Comparison of ENCODE assay signal across 21 cellular contexts in the genomic region with DNA sequence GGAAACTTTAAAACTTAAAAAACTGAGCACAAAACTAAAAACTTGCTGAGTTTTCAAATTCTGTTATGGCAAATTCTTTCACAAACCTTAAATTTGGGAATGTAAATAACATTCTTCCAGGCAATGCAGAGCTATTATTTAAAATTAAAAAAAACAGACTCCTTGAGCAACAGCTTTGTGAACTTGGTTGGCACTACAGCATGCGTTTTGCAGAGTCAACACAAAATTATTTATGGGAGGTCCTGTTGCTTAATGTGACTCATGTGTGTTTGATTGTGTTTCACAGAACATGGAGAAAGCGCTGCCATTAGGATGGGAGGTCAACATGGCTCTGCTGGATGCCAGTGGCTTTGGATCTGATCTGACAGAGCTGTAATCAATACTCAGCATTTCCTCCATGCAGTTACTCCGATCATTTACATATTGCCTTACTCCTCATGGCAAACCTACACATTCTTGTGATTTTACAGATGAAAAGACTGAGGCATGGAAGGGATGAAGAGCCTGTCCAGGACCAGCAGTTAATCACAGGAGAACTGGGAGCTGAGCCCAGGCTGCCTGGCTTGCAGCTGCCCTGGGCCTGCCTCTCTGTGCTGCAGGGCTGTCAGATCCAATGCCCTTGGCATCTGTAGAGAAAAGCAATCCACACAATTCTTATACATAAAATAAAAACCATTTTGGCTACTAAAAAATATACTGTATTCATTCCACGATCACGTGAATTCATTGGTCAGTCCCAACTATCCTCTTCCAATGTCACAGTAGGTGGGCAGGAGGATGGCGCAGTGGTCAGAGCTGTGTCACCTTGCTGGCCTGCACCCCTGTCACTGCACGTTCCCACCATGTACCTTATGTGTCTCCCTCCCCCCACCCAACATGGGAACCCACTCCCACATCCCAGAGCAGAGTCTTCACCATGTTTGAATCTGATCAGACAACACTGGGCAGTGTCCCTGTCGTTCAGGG.
A peak's percentile ranks its signal among the peaks of the same experiment; 100 is the strongest.
DNase-seq lines count a peak whose midpoint lies in the region; ATAC-seq, FAIRE-seq and TF ChIP-seq lines count a peak whose summit lies in the region.
"Had no signal": no experiment of that assay in that cellular context is flagged by ENCODE, and none has a peak within 500 bp of the region (broad histone marks: within the 10 kb centered on the region; RNA-seq: fewer than 3 reads in every experiment).

No MANE protein-coding gene starts in this region.

- H4K20me1 ChIP-seq in IMR-90 (ENCODE audit: insufficient read depth, low read length): no peaks in the 10 kb centered on the region

- CTCF ChIA-PET in IMR-90 (lab: Yijun Ruan, JAX): interaction anchor here (0.7 kb wide), 1 partner anchor 151 kb away, joined by 3 read pairs; no protein-coding TSS in a partner anchor

- no peaks in the 10 kb centered on the region for H3K79me1 ChIP-seq in IMR-90 (ENCODE audit: low read depth in 1 of 2, low read length in 2 of 2)

- H3K9ac ChIP-seq in IMR-90 (ENCODE audit: low read depth, low read length): no peak overlapping the region

- no peak overlapping the region; the same call in 1 of the 2 replicates for H3K4ac ChIP-seq in IMR-90 (ENCODE audit: low read depth, low read length)

- H3K36me3 ChIP-seq in IMR-90 (ENCODE audit: control insufficient read depth, insufficient read depth, low read length) (no peaks in the 10 kb centered on the region), right lobe of liver (no peaks in the 10 kb centered on the region)
- H3K36me3 ChIP-seq: neutrophil, thyroid gland had no signal

- TF ChIP-seq RAD21 in IMR-90 (IDR thresholded peaks at IDR 0.05; ENCODE audit: low read length): no peak

- H2AK5ac ChIP-seq in IMR-90 (ENCODE audit: low read depth, low read length): peak overlapping the region; percentile 20

- DNase-seq in EL (peak; percentile 55), IMR-90 (peak; percentile 44), right lobe of liver (no peak), CD1c-positive myeloid dendritic cell (ENCODE audit: extremely low spot score) (no peak), NCI-H1694 treated with DMSO at 0.1 percent for 48 hours (lab: John Stamatoyannopoulos, UW) (no peak), NCI-H1417 (lab: John Stamatoyannopoulos, UW) (no peak), middle frontal gyrus (ENCODE audit: extremely low spot score, low spot score) (no peak)
- DNase-seq: activated gamma-delta T cell; AML-193; GOT3; NCI-H1436; NCI-H2171; NCI-H526; stimulated activated CD4-positive, alpha-beta T cell treated with anti-CD3 and anti-CD28 coated beads, Interleukin-2, amount 100 ng/mL, for 48 hours; stimulated activated naive CD4-positive, alpha-beta T cell; thyroid gland had no signal

- H4K8ac ChIP-seq in IMR-90 (ENCODE audit: low read depth in 2 of 2, low read length in 2 of 2): no peak overlapping the region

- H3K18ac ChIP-seq in IMR-90 (ENCODE audit: low read depth, low read length): no peak overlapping the region; the same call in 1 of the 2 replicates

- dilution Hi-C loops in IMR-90 (cut with HindIII; ENCODE audit: low sequenced_read_pairs, unreplicated experiment): no loop called here

- in situ Hi-C loops in IMR-90 (cut with MboI; ENCODE audit: low sequenced_read_pairs): no loop called here

- H3K9me1 ChIP-seq in IMR-90 (ENCODE audit: insufficient read depth, low read length): peaks cover 12% of the 10 kb centered on the region

- peak overlapping the region; percentile 30; the same call in 1 of the 2 replicates for H2BK120ac ChIP-seq in IMR-90 (ENCODE audit: low read depth, low read length)

- H2BK15ac ChIP-seq in IMR-90 (ENCODE audit: low read depth, low read length): no peak overlapping the region

- H3K4me2 ChIP-seq in IMR-90 (ENCODE audit: low read depth, low read length): no peak overlapping the region
- H3K4me2 ChIP-seq: smooth muscle cell had no signal

- H2AFZ ChIP-seq in IMR-90 (replicated peaks; ENCODE audit: low read length, poor library complexity): peak overlapping the region; percentile 26

- H3K4me1 ChIP-seq in IMR-90 (ENCODE audit: control insufficient read depth, insufficient read depth, low read length) (peaks cover 8% of the 10 kb centered on the region), right lobe of liver (peaks cover 0 to 11% (median 0%) of the 10 kb centered on the region in 4 donors)
- H3K4me1 ChIP-seq: thyroid gland had no signal

- no peak overlapping the region for H3K23ac ChIP-seq in IMR-90 (ENCODE audit: low read depth, low read length)

- no peak overlapping the region for H2AK9ac ChIP-seq in IMR-90 (replicated peaks; ENCODE audit: low read depth, low read length, poor library complexity)

- H3K9me3 ChIP-seq in IMR-90 (ENCODE audit: control insufficient read depth, insufficient read depth, low read length): no peaks in the 10 kb centered on the region
- H3K9me3 ChIP-seq in right lobe of liver: no peaks in the 10 kb centered on the region
- H3K9me3 ChIP-seq: neutrophil, thyroid gland had no signal

- ATAC-seq in IMR-90 (ENCODE audit: low read depth) (peak; percentile 40), right lobe of liver (peak in 3 of 4 donors; percentile 34 to 46 (median 42))

- no peak overlapping the region for H3K14ac ChIP-seq in IMR-90 (replicated peaks; ENCODE audit: low read depth, low read length)

- peak; percentile 92 for FAIRE-seq in endometrium (lab: Jason Lieb, UNC)
- FAIRE-seq: keratinocyte, RCC 7860 had no signal

- TF ChIP-seq POLR2A in IMR-90 (IDR thresholded peaks at IDR 0.05; ENCODE audit: low read depth, low read length) (no peak), right lobe of liver (IDR thresholded peaks at IDR 0.05) (no peak)

- no peak overlapping the region for H2BK20ac ChIP-seq in IMR-90 (ENCODE audit: low read depth, low read length)

- H2BK5ac ChIP-seq in IMR-90 (ENCODE audit: low read depth, low read length, poor library complexity, severe bottlenecking): no peak overlapping the region

- intact Hi-C loops in IMR-90 (cut with micrococcal nuclease): loop anchor here (10.0 kb wide), 3 partner anchors 201 to 489 kb away; a partner anchor contains a TSS
- intact Hi-C loops in right lobe of liver (cut with DNase I): no loop called here

- no CpG with 5 or more reads among the region's 8 CpGs for WGBS in IMR-90 (ENCODE audit: extremely low coverage in 2 of 2, insufficient read length in 1 of 2), 2 experiments
- WGBS in right lobe of liver (ENCODE audit: insufficient coverage, low coverage, low lambda C conversion rate, missing lambda C conversion rate): 72% methylated on average over 8 of the region's 8 CpGs

- no TSS peak for BruUV-seq in IMR-90 (replicated peaks; lab: Mats Ljungman, UMichigan)

- no peak overlapping the region for H3K27ac ChIP-seq in IMR-90 (ENCODE audit: insufficient read depth, low read length)
- no peak overlapping the region for H3K27ac ChIP-seq in right lobe of liver
- H3K27ac ChIP-seq: neutrophil, thyroid gland had no signal

- no peak overlapping the region for H3K56ac ChIP-seq in IMR-90 (ENCODE audit: extremely low read depth, insufficient read depth, low read length)

- POLR2A ChIA-PET in IMR-90 (lab: Charles Lee; ENCODE audit: unreplicated experiment): no interaction called here

- TF ChIP-seq CTCF in IMR-90 (conservative IDR thresholded peaks at IDR 0.05; ENCODE audit: low read depth, low read length) (no peak), right lobe of liver (IDR thresholded peaks at IDR 0.05) (no peak)

- H3K27me3 ChIP-seq in IMR-90 (ENCODE audit: control insufficient read depth, insufficient read depth, low read length): no peaks in the 10 kb centered on the region; the same call in 1 of the 2 replicates
- no peaks in the 10 kb centered on the region for H3K27me3 ChIP-seq in right lobe of liver
- H3K27me3 ChIP-seq: neutrophil, thyroid gland had no signal

- no peak overlapping the region for H4K91ac ChIP-seq in IMR-90 (ENCODE audit: insufficient read depth, low read depth, low read length)

- H3K4me3 ChIP-seq in IMR-90 (ENCODE audit: insufficient read depth, low read depth, low read length) (no peak overlapping the region), right lobe of liver (no peak overlapping the region)
- H3K4me3 ChIP-seq: smooth muscle cell, thyroid gland had no signal

- no peak overlapping the region; the same call in 1 of the 2 replicates for H4K5ac ChIP-seq in IMR-90 (ENCODE audit: low read depth, low read length)

TF ChIP-seq in IMR-90, 13 proteins besides CTCF, POLR2A, EP300 and RAD21:
- TF ChIP-seq BHLHE40 (IDR thresholded peaks at IDR 0.05; ENCODE audit: low read depth, low read length) (no peak), FOS (IDR thresholded peaks at IDR 0.05; ENCODE audit: low read depth, low read length) (no peak), CEBPB (IDR thresholded peaks at IDR 0.05; ENCODE audit: low read depth, low read length) (peak; percentile 47; the same call in 1 of the 2 replicates), MAZ (IDR thresholded peaks at IDR 0.05; ENCODE audit: borderline replicate concordance, low read depth, low read length) (no peak), MXI1 (IDR thresholded peaks at IDR 0.05; ENCODE audit: borderline replicate concordance, low read depth, low read length) (no peak), RCOR1 (IDR thresholded peaks at IDR 0.05; ENCODE audit: insufficient replicate concordance, low read length) (no peak), NFE2L2 (IDR thresholded peaks at IDR 0.05; ENCODE audit: low read depth, low read length) (no peak), SMC3 (IDR thresholded peaks at IDR 0.05; ENCODE audit: low read depth, low read length) (no peak), CHD1 (IDR thresholded peaks at IDR 0.05; ENCODE audit: low read depth, low read length) (no peak), MAFK (IDR thresholded peaks at IDR 0.05; ENCODE audit: low read depth, low read length) (peak; percentile 69)
- TF ChIP-seq, protein P1, sequence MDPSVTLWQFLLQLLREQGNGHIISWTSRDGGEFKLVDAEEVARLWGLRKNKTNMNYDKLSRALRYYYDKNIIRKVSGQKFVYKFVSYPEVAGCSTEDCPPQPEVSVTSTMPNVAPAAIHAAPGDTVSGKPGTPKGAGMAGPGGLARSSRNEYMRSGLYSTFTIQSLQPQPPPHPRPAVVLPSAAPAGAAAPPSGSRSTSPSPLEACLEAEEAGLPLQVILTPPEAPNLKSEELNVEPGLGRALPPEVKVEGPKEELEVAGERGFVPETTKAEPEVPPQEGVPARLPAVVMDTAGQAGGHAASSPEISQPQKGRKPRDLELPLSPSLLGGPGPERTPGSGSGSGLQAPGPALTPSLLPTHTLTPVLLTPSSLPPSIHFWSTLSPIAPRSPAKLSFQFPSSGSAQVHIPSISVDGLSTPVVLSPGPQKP (IDR thresholded peaks at IDR 0.05; ENCODE audit: borderline replicate concordance, low read depth, low read length): no peak

Comparison
In these comparisons a context has a peak if more than half of its experiments do, and no peak if none do; other contexts are left out.
1. DNase-seq: peak in EL (single experiment) and IMR-90 (single experiment); none in right lobe of liver (0 of 3), CD1c-positive myeloid dendritic cell (single experiment), NCI-H1694 treated with DMSO at 0.1 percent for 48 hours (single experiment), NCI-H1417 (0 of 3) and middle frontal gyrus (single experiment).